ENCODE assay signal across 14 cellular contexts in the genomic region with DNA sequence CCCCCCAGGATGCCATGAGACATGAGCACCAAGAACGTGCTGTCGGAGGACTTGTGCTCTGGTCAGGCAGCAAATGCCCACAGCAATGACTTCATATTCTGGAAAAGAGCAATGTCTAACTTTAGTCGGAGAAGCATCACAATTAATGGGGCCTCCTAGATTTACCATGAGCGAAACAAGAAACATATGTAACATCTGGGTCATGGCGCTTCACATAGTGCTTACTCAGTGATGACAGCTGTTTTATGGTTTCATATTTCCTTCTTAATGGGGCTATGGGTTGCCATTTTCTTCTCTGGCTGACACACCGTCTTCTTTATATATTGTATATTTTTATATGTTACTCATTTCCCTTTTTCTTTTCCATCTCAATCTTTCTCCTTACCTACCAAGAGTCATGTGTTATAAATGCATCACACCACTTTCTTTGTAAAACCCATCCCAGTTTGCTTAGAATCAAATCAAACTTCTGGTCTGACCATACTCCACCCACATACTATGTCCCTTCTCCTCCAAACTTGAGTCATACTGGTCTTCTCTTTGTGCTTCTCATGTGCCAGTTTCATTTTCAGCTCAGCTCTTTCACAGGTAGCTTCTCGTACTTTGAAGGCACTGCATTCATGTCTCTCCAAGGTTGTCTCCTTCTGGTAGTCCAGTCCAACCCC. TPM values are rescaled to one million over a fixed set of nuclear protein-coding genes. Genes with fewer than 3 reads are reported as not detected.
DNase-seq lines count a peak whose midpoint lies in the region; ATAC-seq and TF ChIP-seq lines count a peak whose summit lies in the region.
"Had no signal": no experiment of that assay in that cellular context is flagged by ENCODE, and none has a peak within 500 bp of the region (broad histone marks: within the 10 kb centered on the region; RNA-seq: fewer than 3 reads in every experiment).

No MANE protein-coding gene starts in this region.

- DNase-seq in activated CD4-positive, alpha-beta T cell treated with anti-CD3 and anti-CD28 coated beads, Interleukin-2, amount 10 ng/mL, durations not matched to agents 7 days and 5 days, result peak; percentile 32
- DNase-seq in activated CD4-positive, alpha-beta T cell treated with anti-CD3 and anti-CD28 coated beads, Interleukin-2, amount 50 U/mL, for 48 hours, result no peak
- DNase-seq in HFF-Myc (ENCODE audit: extremely low read depth, low read depth) (peak; percentile 90), HT1080 (ENCODE audit: low read depth) (peak; percentile 11), NCI-H526 (lab: John Stamatoyannopoulos, UW) (no peak), amniotic stem cell (lab: John Stamatoyannopoulos, UW) (no peak), osteoblast (ENCODE audit: insufficient read length, low spot score, missing footprints) (no peak)
- DNase-seq: activated B cell treated with CpG ODN at 0.5 μM for 24 hours, brain microvascular endothelial cell, mesendoderm, right cardiac atrium had no signal

- TF ChIP-seq CTCF in HFF-Myc (IDR thresholded peaks at IDR 0.05; ENCODE audit: low read depth, low read length, missing control alignments) (no peak), osteoblast (IDR thresholded peaks at IDR 0.05; ENCODE audit: extremely low read depth, low read depth, low read length) (no peak)

- no peaks in the 10 kb centered on the region for H3K36me3 ChIP-seq in osteoblast (ENCODE audit: insufficient read depth, low read length)
- H3K36me3 ChIP-seq: brain microvascular endothelial cell had no signal

- CTCF ChIA-PET in activated CD4-positive, alpha-beta T cell treated with anti-CD3 and anti-CD28 coated beads, Interleukin-2, amount 10 ng/mL, durations not matched to agents 7 days and 5 days (lab: Charles Lee), result interaction anchor here (0.8 to 1.0 kb wide), 3 partner anchors 9 to 315 kb away, joined by 3 to 4 read pairs (median 3); no protein-coding TSS in a partner anchor

- no peak overlapping the region for H3K4me3 Mint-ChIP-seq in activated CD4-positive, alpha-beta T cell treated with anti-CD3 and anti-CD28 coated beads, Interleukin-2, amount 10 ng/mL, durations not matched to agents 7 days and 5 days
- H3K4me3 Mint-ChIP-seq in stimulated activated memory B cell treated with anti-CD40 and anti-IgM and Interleukin-4, amounts not matched to agents 10 μg/mL and 1 μg/mL and 100 μg/mL, for 72 hours, result no peak overlapping the region
- H3K4me3 Mint-ChIP-seq: activated B cell treated with CpG ODN at 0.5 μM for 24 hours had no signal

- H3K79me2 ChIP-seq in osteoblast (ENCODE audit: insufficient read depth, low read length), result no peaks in the 10 kb centered on the region

- peaks cover 37% of the 10 kb centered on the region for H3K36me3 Mint-ChIP-seq in activated CD4-positive, alpha-beta T cell treated with anti-CD3 and anti-CD28 coated beads, Interleukin-2, amount 10 ng/mL, durations not matched to agents 7 days and 5 days (ENCODE audit: low read depth)
- no peaks in the 10 kb centered on the region for H3K36me3 Mint-ChIP-seq in stimulated activated memory B cell treated with anti-CD40 and anti-IgM and Interleukin-4, amounts not matched to agents 10 μg/mL and 1 μg/mL and 100 μg/mL, for 72 hours

- POLR2A ChIA-PET in activated CD4-positive, alpha-beta T cell treated with anti-CD3 and anti-CD28 coated beads, Interleukin-2, amount 10 ng/mL, durations not matched to agents 7 days and 5 days (lab: Charles Lee), result no interaction called here

- peaks cover 23% of the 10 kb centered on the region for H3K4me1 Mint-ChIP-seq in activated CD4-positive, alpha-beta T cell treated with anti-CD3 and anti-CD28 coated beads, Interleukin-2, amount 10 ng/mL, durations not matched to agents 7 days and 5 days
- peaks cover 9% of the 10 kb centered on the region for H3K4me1 Mint-ChIP-seq in stimulated activated memory B cell treated with anti-CD40 and anti-IgM and Interleukin-4, amounts not matched to agents 10 μg/mL and 1 μg/mL and 100 μg/mL, for 72 hours

- H3K27ac Mint-ChIP-seq in activated CD4-positive, alpha-beta T cell treated with anti-CD3 and anti-CD28 coated beads, Interleukin-2, amount 10 ng/mL, durations not matched to agents 7 days and 5 days, result peak overlapping the region; percentile 80
- no peak overlapping the region for H3K27ac Mint-ChIP-seq in stimulated activated memory B cell treated with anti-CD40 and anti-IgM and Interleukin-4, amounts not matched to agents 10 μg/mL and 1 μg/mL and 100 μg/mL, for 72 hours
- H3K27ac Mint-ChIP-seq: activated B cell treated with CpG ODN at 0.5 μM for 24 hours had no signal

- H3K9me3 Mint-ChIP-seq in activated CD4-positive, alpha-beta T cell treated with anti-CD3 and anti-CD28 coated beads, Interleukin-2, amount 10 ng/mL, durations not matched to agents 7 days and 5 days, result peaks cover 11% of the 10 kb centered on the region
- no peaks in the 10 kb centered on the region for H3K9me3 Mint-ChIP-seq in stimulated activated memory B cell treated with anti-CD40 and anti-IgM and Interleukin-4, amounts not matched to agents 10 μg/mL and 1 μg/mL and 100 μg/mL, for 72 hours
- H3K9me3 Mint-ChIP-seq: activated B cell treated with CpG ODN at 0.5 μM for 24 hours had no signal

- ATAC-seq in stimulated activated memory B cell treated with anti-CD40 and anti-IgM and Interleukin-4, amounts not matched to agents 10 μg/mL and 1 μg/mL and 100 μg/mL, for 72 hours, result peak; percentile 59
- ATAC-seq: A549, right cardiac atrium had no signal

- no peak overlapping the region for H3K27ac ChIP-seq in osteoblast (ENCODE audit: low read depth, low read length)
- H3K27ac ChIP-seq: A549, brain microvascular endothelial cell, RWPE1 had no signal

- H2AFZ ChIP-seq in osteoblast (ENCODE audit: low read length), result no peak overlapping the region

- no peaks in the 10 kb centered on the region for H4K20me1 ChIP-seq in osteoblast (ENCODE audit: insufficient read depth, low read length)

- H3K4me2 ChIP-seq in osteoblast (ENCODE audit: insufficient read depth, low read length), result no peak overlapping the region
- H3K4me2 ChIP-seq: A549 had no signal

- no peaks in the 10 kb centered on the region for H3K4me1 ChIP-seq in osteoblast (ENCODE audit: insufficient read depth, low read length)
- H3K4me1 ChIP-seq: A549 had no signal

- H3K4me3 ChIP-seq in HFF-Myc (replicated peaks; ENCODE audit: low read depth, low read length) (no peak overlapping the region), osteoblast (ENCODE audit: insufficient read depth, low read length) (no peak overlapping the region)
- H3K4me3 ChIP-seq: A549 had no signal

- H3K9me3 ChIP-seq in osteoblast (ENCODE audit: low read depth, low read length), result no peaks in the 10 kb centered on the region
- H3K9me3 ChIP-seq: A549 had no signal

- no peaks in the 10 kb centered on the region for H3K27me3 Mint-ChIP-seq in activated CD4-positive, alpha-beta T cell treated with anti-CD3 and anti-CD28 coated beads, Interleukin-2, amount 10 ng/mL, durations not matched to agents 7 days and 5 days
- H3K27me3 Mint-ChIP-seq in stimulated activated memory B cell treated with anti-CD40 and anti-IgM and Interleukin-4, amounts not matched to agents 10 μg/mL and 1 μg/mL and 100 μg/mL, for 72 hours, result no peaks in the 10 kb centered on the region
- H3K27me3 Mint-ChIP-seq: activated B cell treated with CpG ODN at 0.5 μM for 24 hours had no signal

- H3K27me3 ChIP-seq in osteoblast (ENCODE audit: insufficient read depth, low read length), result no peaks in the 10 kb centered on the region
- H3K27me3 ChIP-seq: brain microvascular endothelial cell had no signal

RNA-seq across cellular contexts. Expression of a gene that starts 9.4 kb away (rescaled TPM):
- not detected for total RNA-seq in activated CD4-positive, alpha-beta T cell treated with anti-CD3 and anti-CD28 coated beads, Interleukin-2, amount 10 ng/mL, durations not matched to agents 7 days and 5 days
- total RNA-seq in HT1080 (2014; rRNA removed; shearing (Covaris generic)), result not detected in 2 replicates
- not detected in 2 replicates for polyA plus RNA-seq in HT1080 (2015; cell fraction: cytosol; rRNA removed)
- polyA plus RNA-seq in HT1080 (2015; cell fraction: nucleus; rRNA removed), result not detected in 2 replicates
- not detected in 2 replicates for total RNA-seq in osteoblast
- total RNA-seq: activated B cell treated with CpG ODN at 0.5 μM for 24 hours had no signal
- polyA plus RNA-seq: A549 had no signal

Comparison
In these comparisons a context has a peak if more than half of its experiments do, and no peak if none do; other contexts are left out.
1. DNase-seq: peak in activated CD4-positive, alpha-beta T cell treated with anti-CD3 and anti-CD28 coated beads, Interleukin-2, amount 10 ng/mL, durations not matched to agents 7 days and 5 days (single experiment), HFF-Myc (single experiment) and HT1080 (single experiment); none in activated CD4-positive, alpha-beta T cell treated with anti-CD3 and anti-CD28 coated beads, Interleukin-2, amount 50 U/mL, for 48 hours (0 of 2), NCI-H526 (0 of 2), amniotic stem cell (single experiment) and osteoblast (single experiment).